11 cellular contexts compared by ENCODE assay signal in genomic region chr4:103996059-103996458, GRCh38.
DNase-seq lines count a peak whose midpoint lies in the region; ATAC-seq and TF ChIP-seq lines count a peak whose summit lies in the region.
"Had no signal": no experiment of that assay in that cellular context is flagged by ENCODE, and none has a peak within 500 bp of the region (broad histone marks: within the 10 kb centered on the region; RNA-seq: fewer than 3 reads in every experiment).

No MANE protein-coding gene starts in this region.

- no peaks in the 10 kb centered on the region for H3K36me3 ChIP-seq in trophoblast cell (ENCODE audit: control insufficient read depth in 1 of 2, insufficient read depth in 2 of 2, low read length in 2 of 2)
- no peaks in the 10 kb centered on the region for H3K36me3 ChIP-seq in ascending aorta

- no peaks in the 10 kb centered on the region for H3K36me3 Mint-ChIP-seq in activated T-cell treated with anti-CD3 and anti-CD28 coated beads, Interleukin-2, amount 50 U/mL, for 24 hours (ENCODE audit: low read depth)
- H3K36me3 Mint-ChIP-seq: activated naive CD4-positive, alpha-beta T cell treated with anti-CD3 and anti-CD28 coated beads, Interleukin-2, amount 50 U/mL, for 24 hours had no signal

- no peak overlapping the region for H4K8ac ChIP-seq in trophoblast cell (ENCODE audit: low read depth, low read length)

- peak overlapping the region; percentile 18 for H3K4me3 ChIP-seq in epithelial cell of esophagus (ENCODE audit: low read length)
- H3K4me3 ChIP-seq in trophoblast cell (ENCODE audit: low read depth, low read length), result no peak overlapping the region
- no peak overlapping the region for H3K4me3 ChIP-seq in ascending aorta

- H3K14ac ChIP-seq in trophoblast cell (ENCODE audit: low read length), result no peak overlapping the region

- no peak overlapping the region for H2BK12ac ChIP-seq in trophoblast cell (ENCODE audit: low read length)

- H3K9me3 ChIP-seq in trophoblast cell (ENCODE audit: insufficient read depth, low read depth, low read length) (no peaks in the 10 kb centered on the region), ascending aorta (no peaks in the 10 kb centered on the region)

- H4K91ac ChIP-seq in trophoblast cell (ENCODE audit: low read depth, low read length), result no peak overlapping the region

- no peak overlapping the region for H2BK120ac ChIP-seq in trophoblast cell (ENCODE audit: insufficient read depth, low read length, poor library complexity)

- H3K9me3 Mint-ChIP-seq in activated T-cell treated with anti-CD3 and anti-CD28 coated beads, Interleukin-2, amount 50 U/mL, for 24 hours, result peaks cover 12% of the 10 kb centered on the region

- H3K4me2 ChIP-seq in trophoblast cell (ENCODE audit: low read length), result peak overlapping the region; percentile 25

- no peak overlapping the region for H3K9ac ChIP-seq in trophoblast cell (ENCODE audit: low read length)

- no peak overlapping the region for H2AK5ac ChIP-seq in trophoblast cell (ENCODE audit: low read length)

- no peaks in the 10 kb centered on the region for H3K79me2 ChIP-seq in trophoblast cell (ENCODE audit: control insufficient read depth, insufficient read depth, low read length, poor library complexity)

- no peak overlapping the region for H3K23ac ChIP-seq in trophoblast cell (ENCODE audit: low read length)

- no peak overlapping the region for H3K4ac ChIP-seq in trophoblast cell (ENCODE audit: low read depth, low read length)

- no peaks in the 10 kb centered on the region for H3K27me3 ChIP-seq in trophoblast cell (ENCODE audit: insufficient read depth, low read length)
- H3K27me3 ChIP-seq in ascending aorta, result no peaks in the 10 kb centered on the region

- H2BK5ac ChIP-seq in trophoblast cell (ENCODE audit: low read depth, low read length, poor library complexity), result no peak overlapping the region

- no CpG with 5 or more reads among the region's 2 CpGs for WGBS in trophoblast cell (ENCODE audit: extremely low coverage, insufficient coverage, insufficient read length)

- H3K79me1 ChIP-seq in trophoblast cell (ENCODE audit: low read length), result no peaks in the 10 kb centered on the region

- H3K18ac ChIP-seq in trophoblast cell (ENCODE audit: low read length), result no peak overlapping the region

- H2AFZ ChIP-seq in trophoblast cell (ENCODE audit: insufficient read depth, low read length, poor library complexity), result no peak overlapping the region

- H3K27ac ChIP-seq in trophoblast cell (ENCODE audit: low read depth, low read length) (peak overlapping the region; percentile 28), ascending aorta (no peak overlapping the region)

- DNase-seq in HCEC 1CT (peak; percentile 30), NCI-H82 (lab: John Stamatoyannopoulos, UW) (peak; percentile 69), epithelial cell of esophagus (ENCODE audit: low read depth) (peak; percentile 71), trophoblast cell (no peak), ascending aorta (ENCODE audit: low spot score in 2 of 2) (no peak)
- DNase-seq in activated T-cell treated with anti-CD3 and anti-CD28 coated beads, Interleukin-2, amount 50 U/mL, for 24 hours, result no peak
- DNase-seq in activated effector memory CD4-positive, alpha-beta T cell treated with Interleukin-2 at 50 U/mL for 16 hours, result no peak
- DNase-seq: Right ventricle myocardium superior; stimulated activated CD4-positive, alpha-beta T cell treated with anti-CD3 and anti-CD28 coated beads, Interleukin-4, amount 100 ng/mL, for 4 hours had no signal

- no peak overlapping the region for H3K4me3 Mint-ChIP-seq in activated T-cell treated with anti-CD3 and anti-CD28 coated beads, Interleukin-2, amount 50 U/mL, for 24 hours
- H3K4me3 Mint-ChIP-seq: activated naive CD4-positive, alpha-beta T cell treated with anti-CD3 and anti-CD28 coated beads, Interleukin-2, amount 50 U/mL, for 24 hours had no signal

- H4K12ac ChIP-seq in trophoblast cell (ENCODE audit: low read depth, low read length), result no peak overlapping the region

- H3K4me1 Mint-ChIP-seq in activated T-cell treated with anti-CD3 and anti-CD28 coated beads, Interleukin-2, amount 50 U/mL, for 24 hours (ENCODE audit: low read depth), result no peaks in the 10 kb centered on the region
- H3K4me1 Mint-ChIP-seq: activated naive CD4-positive, alpha-beta T cell treated with anti-CD3 and anti-CD28 coated beads, Interleukin-2, amount 50 U/mL, for 24 hours had no signal

- H3K27me3 Mint-ChIP-seq in activated T-cell treated with anti-CD3 and anti-CD28 coated beads, Interleukin-2, amount 50 U/mL, for 24 hours, result no peaks in the 10 kb centered on the region
- H3K27me3 Mint-ChIP-seq: activated naive CD4-positive, alpha-beta T cell treated with anti-CD3 and anti-CD28 coated beads, Interleukin-2, amount 50 U/mL, for 24 hours had no signal

- intact Hi-C loops in ascending aorta (cut with DNase I), result no loop called here

- no peaks in the 10 kb centered on the region for H3K4me1 ChIP-seq in trophoblast cell (ENCODE audit: control insufficient read depth in 1 of 2, insufficient read depth in 2 of 2, low read length in 2 of 2)
- no peaks in the 10 kb centered on the region for H3K4me1 ChIP-seq in ascending aorta

- no peak for ATAC-seq in GM21825 (IDR thresholded peaks at IDR 0.05; ENCODE audit: unreplicated experiment)

- H3K27ac Mint-ChIP-seq in activated T-cell treated with anti-CD3 and anti-CD28 coated beads, Interleukin-2, amount 50 U/mL, for 24 hours, result no peak overlapping the region
- H3K27ac Mint-ChIP-seq: activated naive CD4-positive, alpha-beta T cell treated with anti-CD3 and anti-CD28 coated beads, Interleukin-2, amount 50 U/mL, for 24 hours had no signal

- TF ChIP-seq CTCF in epithelial cell of esophagus (IDR thresholded peaks at IDR 0.05; ENCODE audit: insufficient read depth, low read depth, low read length, missing control alignments), result peak; percentile 49
- no peak for TF ChIP-seq CTCF in ascending aorta (IDR thresholded peaks at IDR 0.05)

Comparison
In these comparisons a context has a peak if more than half of its experiments do, and no peak if none do; other contexts are left out.
1. DNase-seq: peak in HCEC 1CT (single experiment), NCI-H82 (single experiment) and epithelial cell of esophagus (single experiment); none in trophoblast cell (0 of 2), activated T-cell treated with anti-CD3 and anti-CD28 coated beads, Interleukin-2, amount 50 U/mL, for 24 hours (single experiment), ascending aorta (0 of 2) and activated effector memory CD4-positive, alpha-beta T cell treated with Interleukin-2 at 50 U/mL for 16 hours (single experiment).